In genomic region chr11:121488641-121489040, GRCh38 we compare ENCODE assay signal across 23 cellular contexts. TPM values are rescaled to one million over a fixed set of nuclear protein-coding genes. Genes with fewer than 3 reads are reported as not detected.
DNase-seq lines count a peak whose midpoint lies in the region; ATAC-seq lines count a peak whose summit lies in the region.
"Had no signal": no experiment of that assay in that cellular context is flagged by ENCODE, and none has a peak within 500 bp of the region (broad histone marks: within the 10 kb centered on the region; RNA-seq: fewer than 3 reads in every experiment).

No MANE protein-coding gene starts in this region.

- no peaks in the 10 kb centered on the region for H3K9me3 Mint-ChIP-seq in activated naive CD4-positive, alpha-beta T cell treated with anti-CD3 and anti-CD28 coated beads, Interleukin-2, amount 50 U/mL, for 24 hours
- no peaks in the 10 kb centered on the region for H3K9me3 Mint-ChIP-seq in T-cell

- H3K4me1 Mint-ChIP-seq in activated naive CD4-positive, alpha-beta T cell treated with anti-CD3 and anti-CD28 coated beads, Interleukin-2, amount 50 U/mL, for 24 hours, result peaks cover 76% of the 10 kb centered on the region
- H3K4me1 Mint-ChIP-seq in T-cell, result peaks cover 72 to 78% (median 73%) of the 10 kb centered on the region in 3 donors

- H3K36me3 Mint-ChIP-seq in activated naive CD4-positive, alpha-beta T cell treated with anti-CD3 and anti-CD28 coated beads, Interleukin-2, amount 50 U/mL, for 24 hours, result peaks cover 42% of the 10 kb centered on the region
- H3K36me3 Mint-ChIP-seq in T-cell, result peaks cover 73% of the 10 kb centered on the region

- H3K4me3 Mint-ChIP-seq in activated naive CD4-positive, alpha-beta T cell treated with anti-CD3 and anti-CD28 coated beads, Interleukin-2, amount 50 U/mL, for 24 hours, result no peak overlapping the region
- H3K4me3 Mint-ChIP-seq in T-cell, result no peak overlapping the region
- H3K4me3 Mint-ChIP-seq: stimulated activated naive CD8-positive, alpha-beta T cell treated with anti-CD3 and anti-CD28 coated beads, Interleukin-15, Interleukin-2, amounts not matched to agents 100 ng/mL and 50 ng/mL, for 24 hours had no signal

- POLR2A ChIA-PET in T-cell (lab: Charles Lee), result interaction anchor here in 1 of 2 donors (1.0 kb wide), 1 partner anchor 36 kb away, joined by 3 read pairs; the partner anchor contains the start of gene SORL1-AS1

- H3K27me3 Mint-ChIP-seq in activated naive CD4-positive, alpha-beta T cell treated with anti-CD3 and anti-CD28 coated beads, Interleukin-2, amount 50 U/mL, for 24 hours, result no peaks in the 10 kb centered on the region
- H3K27me3 Mint-ChIP-seq in T-cell, result no peaks in the 10 kb centered on the region
- H3K27me3 Mint-ChIP-seq: stimulated activated naive CD8-positive, alpha-beta T cell treated with anti-CD3 and anti-CD28 coated beads, Interleukin-15, Interleukin-2, amounts not matched to agents 100 ng/mL and 50 ng/mL, for 24 hours had no signal

- H3K27ac Mint-ChIP-seq in activated naive CD4-positive, alpha-beta T cell treated with anti-CD3 and anti-CD28 coated beads, Interleukin-2, amount 50 U/mL, for 24 hours, result peak overlapping the region; percentile 84
- peak overlapping the region; percentile 32 to 36 for H3K27ac Mint-ChIP-seq in T-cell

- DNase-seq in activated naive CD4-positive, alpha-beta T cell treated with anti-CD3 and anti-CD28 coated beads, Interleukin-2, amount 50 U/mL, for 16 hours, result no peak
- DNase-seq in T-cell (no peak), NCI-H1930 (lab: John Stamatoyannopoulos, UW) (no peak), cerebellar nuclear complex (lab: John Stamatoyannopoulos, UW) (no peak)
- no peak for DNase-seq in stimulated activated CD8-positive, alpha-beta memory T cell treated with anti-CD3 and anti-CD28 coated beads, Interleukin-4, amount 100 ng/mL, for 48 hours
- DNase-seq: activated T-cell treated with anti-CD3 and anti-CD28 coated beads, Interleukin-2, amount 50 U/mL, for 1 hour; aorta; COR-L47; GDM1; glutamatergic neuron; islet precursor cell; left ventricle myocardium inferior; MG63; NCI-H1417; NCI-H2081; NCI-H345; NCI-H748 treated with DMSO at 0.1 percent for 48 hours; stimulated activated CD4-positive, alpha-beta T cell treated with anti-CD3 and anti-CD28 coated beads, Interleukin-15, amount 100 ng/mL, for 24 hours had no signal

- CTCF ChIA-PET in T-cell (lab: Charles Lee), result interaction anchor here in 1 of 2 donors (0.6 kb wide), 1 partner anchor 61 kb away, joined by 9 read pairs; no protein-coding TSS in a partner anchor

- ATAC-seq in T-cell (replicated peaks in 1 of 4), result no peak
- peak; percentile 32 for ATAC-seq in esophagus mucosa
- ATAC-seq in HG03354 (IDR thresholded peaks at IDR 0.05; ENCODE audit: poor library complexity, severe bottlenecking, unreplicated experiment), result no peak
- ATAC-seq: A549 had no signal

RNA-seq across cellular contexts. Expression of gene SORL1, which starts 36.5 kb away (rescaled TPM):
- total RNA-seq in T-cell (100 to 1,000 TPM; 361 to 422 (median 392) TPM), esophagus mucosa (14.3 TPM)

Comparison
In these comparisons a context has a peak if more than half of its experiments do, and no peak if none do; other contexts are left out.
1. RNA of gene SORL1, which starts 36.5 kb away (total RNA-seq): 361 to 422 TPM in T-cell; 14.3 TPM in esophagus mucosa (single experiment); every median in the first group is over 10 times any median in the second.